27 cellular contexts compared by ENCODE assay signal in genomic region chr3:114194750-114195149, GRCh38. TPM values are rescaled to one million over a fixed set of nuclear protein-coding genes. Genes with fewer than 3 reads are reported as not detected.
DNase-seq lines count a peak whose midpoint lies in the region; ATAC-seq and TF ChIP-seq lines count a peak whose summit lies in the region.
"Had no signal": no experiment of that assay in that cellular context is flagged by ENCODE, and none has a peak within 500 bp of the region (broad histone marks: within the 10 kb centered on the region; RNA-seq: fewer than 3 reads in every experiment).

No MANE protein-coding gene starts in this region.

- H3K27me3 ChIP-seq in BE2C: peaks cover 31% of the 10 kb centered on the region
- H3K27me3 ChIP-seq: BLaER1 treated with 17β-estradiol and CSF1 and Interleukin-3, amounts not matched to agents 10 nM and 100 nM; SJSA1 had no signal

- H3K9me3 Mint-ChIP-seq in activated T-cell treated with anti-CD3 and anti-CD28 coated beads, Interleukin-2, amount 50 U/mL, for 24 hours: no peaks in the 10 kb centered on the region
- H3K9me3 Mint-ChIP-seq: CD4-positive, alpha-beta memory T cell had no signal

- no peak for DNase-seq in activated T-cell treated with anti-CD3 and anti-CD28 coated beads, Interleukin-2, amount 50 U/mL, for 24 hours
- DNase-seq in activated T-cell treated with anti-CD3 and anti-CD28 coated beads, Interleukin-2, amount 50 U/mL, for 1 hour: no peak
- peak; percentile 43 for DNase-seq in M059J (ENCODE audit: low read depth)
- peak; percentile 47 for DNase-seq in choroid plexus epithelial cell (ENCODE audit: low read depth)
- no peak for DNase-seq in NCI-H345 treated with DMSO at 0.1 percent for 48 hours (lab: John Stamatoyannopoulos, UW; ENCODE audit: unreplicated experiment)
- DNase-seq in BE2C: no peak
- DNase-seq: CD4-positive, alpha-beta memory T cell; COR-L47; DMS53; EL; GF-D8; Karpas-422; MV-4-11; NCI-H1105; NCI-H1436 treated with DMSO at 0.1 percent for 48 hours; NCI-H187 treated with DMSO at 0.1 percent for 48 hours; NCI-H446 treated with DMSO at 0.1 percent for 48 hours; NCI-H526 treated with DMSO at 0.1 percent for 48 hours; Right ventricle myocardium superior; RPMI8226 had no signal

- H3K4me3 Mint-ChIP-seq in activated T-cell treated with anti-CD3 and anti-CD28 coated beads, Interleukin-2, amount 50 U/mL, for 24 hours: no peak overlapping the region
- H3K4me3 Mint-ChIP-seq: CD4-positive, alpha-beta memory T cell had no signal

- no peaks in the 10 kb centered on the region for H3K36me3 ChIP-seq in BE2C
- H3K36me3 ChIP-seq: BLaER1 treated with 17β-estradiol and CSF1 and Interleukin-3, amounts not matched to agents 10 nM and 100 nM; SJSA1 had no signal

- no peak for ATAC-seq in GM18907 (IDR thresholded peaks at IDR 0.05; ENCODE audit: unreplicated experiment)
- ATAC-seq: HepG2 had no signal

- TF ChIP-seq CTCF in choroid plexus epithelial cell (conservative IDR thresholded peaks at IDR 0.05; ENCODE audit: low read depth, low read length) (no peak), BE2C (IDR thresholded peaks at IDR 0.05; ENCODE audit: low read depth, low read length) (no peak)

- no peak overlapping the region for H3K4me3 ChIP-seq in choroid plexus epithelial cell (ENCODE audit: low read depth, low read length)
- no peak overlapping the region for H3K4me3 ChIP-seq in BE2C (ENCODE audit: low read depth, low read length)
- H3K4me3 ChIP-seq: BLaER1 treated with 17β-estradiol and CSF1 and Interleukin-3, amounts not matched to agents 10 nM and 100 nM; SJSA1 had no signal

- no peaks in the 10 kb centered on the region for H3K36me3 Mint-ChIP-seq in activated T-cell treated with anti-CD3 and anti-CD28 coated beads, Interleukin-2, amount 50 U/mL, for 24 hours (ENCODE audit: low read depth)
- H3K36me3 Mint-ChIP-seq: CD4-positive, alpha-beta memory T cell had no signal

- H3K27me3 Mint-ChIP-seq in activated T-cell treated with anti-CD3 and anti-CD28 coated beads, Interleukin-2, amount 50 U/mL, for 24 hours: no peaks in the 10 kb centered on the region
- H3K27me3 Mint-ChIP-seq: CD4-positive, alpha-beta memory T cell had no signal

- no peaks in the 10 kb centered on the region for H3K4me1 ChIP-seq in BE2C
- H3K4me1 ChIP-seq: BLaER1 treated with 17β-estradiol and CSF1 and Interleukin-3, amounts not matched to agents 10 nM and 100 nM; SJSA1 had no signal

- peak overlapping the region; percentile 42 for H3K27ac Mint-ChIP-seq in activated T-cell treated with anti-CD3 and anti-CD28 coated beads, Interleukin-2, amount 50 U/mL, for 24 hours
- H3K27ac Mint-ChIP-seq: CD4-positive, alpha-beta memory T cell had no signal

- H3K9me3 ChIP-seq in BE2C: no peaks in the 10 kb centered on the region
- H3K9me3 ChIP-seq: BLaER1 treated with 17β-estradiol and CSF1 and Interleukin-3, amounts not matched to agents 10 nM and 100 nM; SJSA1 had no signal

- peaks cover 5% of the 10 kb centered on the region for H3K4me1 Mint-ChIP-seq in activated T-cell treated with anti-CD3 and anti-CD28 coated beads, Interleukin-2, amount 50 U/mL, for 24 hours (ENCODE audit: low read depth)
- H3K4me1 Mint-ChIP-seq: CD4-positive, alpha-beta memory T cell had no signal

RNA-seq across cellular contexts. Expression of gene DRD3, which starts 15.9 kb away (rescaled TPM):
- not detected in 2 replicates for total RNA-seq in M059J (2014; rRNA removed; shearing (Covaris generic))
- not detected for polyA plus RNA-seq in BE2C (2012; ENCODE audit: insufficient read depth, insufficient read length, low read depth)
- total RNA-seq: H4, HepG2, HT-29, Right ventricle myocardium superior, SJSA1 had no signal
- polyA plus RNA-seq: AG04450; CD4-positive, alpha-beta memory T cell; HepG2 had no signal

RNA-seq across cellular contexts. Expression of gene ZNF80, which starts 42.6 kb away (rescaled TPM):
- total RNA-seq in M059J (2014; rRNA removed; shearing (Covaris generic)): not detected in 2 replicates
- polyA plus RNA-seq in BE2C (2012; ENCODE audit: insufficient read depth, insufficient read length, low read depth): not detected
- total RNA-seq: H4, HepG2, HT-29, Right ventricle myocardium superior, SJSA1 had no signal
- polyA plus RNA-seq: AG04450, HepG2 had no signal

Comparison
In these comparisons a context has a peak if more than half of its experiments do, and no peak if none do; other contexts are left out.
1. DNase-seq: peak in M059J (single experiment) and choroid plexus epithelial cell (single experiment); none in activated T-cell treated with anti-CD3 and anti-CD28 coated beads, Interleukin-2, amount 50 U/mL, for 24 hours (single experiment), activated T-cell treated with anti-CD3 and anti-CD28 coated beads, Interleukin-2, amount 50 U/mL, for 1 hour (single experiment), NCI-H345 treated with DMSO at 0.1 percent for 48 hours (single experiment) and BE2C (single experiment).